ENCODE assay signal across 25 cellular contexts in genomic region chr19:31318790-31319189, GRCh38. TPM values are rescaled to one million over a fixed set of nuclear protein-coding genes. Genes with fewer than 3 reads are reported as not detected.
DNase-seq lines count a peak whose midpoint lies in the region; ATAC-seq, FAIRE-seq and TF ChIP-seq lines count a peak whose summit lies in the region.
"Had no signal": no experiment of that assay in that cellular context is flagged by ENCODE, and none has a peak within 500 bp of the region (broad histone marks: within the 10 kb centered on the region; RNA-seq: fewer than 3 reads in every experiment).

No MANE protein-coding gene starts in this region.

- no peaks in the 10 kb centered on the region for H3K36me3 ChIP-seq in HUES48 (ENCODE audit: control insufficient read depth, insufficient read depth, low read length)
- H3K36me3 ChIP-seq in endodermal cell (ENCODE audit: control insufficient read depth, insufficient read depth, low read length) = no peaks in the 10 kb centered on the region
- no peaks in the 10 kb centered on the region for H3K36me3 ChIP-seq in left lung
- H3K36me3 ChIP-seq in right lobe of liver = no peaks in the 10 kb centered on the region
- H3K36me3 ChIP-seq: Peyer's patch had no signal

- TF ChIP-seq CTCF in A549 (IDR thresholded peaks at IDR 0.05) = no peak
- TF ChIP-seq CTCF in endodermal cell (conservative IDR thresholded peaks at IDR 0.05) = no peak
- no peak for TF ChIP-seq CTCF in nephron (IDR thresholded peaks at IDR 0.05; ENCODE audit: unreplicated experiment in 3 of 3)
- no peak for TF ChIP-seq CTCF in left lung (IDR thresholded peaks at IDR 0.05)
- TF ChIP-seq CTCF in omental fat pad (IDR thresholded peaks at IDR 0.05) = no peak
- no peak for TF ChIP-seq CTCF in right lobe of liver (IDR thresholded peaks at IDR 0.05)

- DNase-seq in A549 (ENCODE audit: low read depth in 1 of 2, low spot score in 1 of 2) (no peak), endodermal cell (peak; percentile 66), left lung (no peak), omental fat pad (ENCODE audit: low spot score) (no peak), right lobe of liver (no peak)
- DNase-seq: Calu3; CD8-positive, alpha-beta memory T cell; DMS153; KBM-7; NCI-H1092 treated with DMSO at 0.1 percent for 48 hours; NCI-H1436 treated with DMSO at 0.1 percent for 48 hours; NCI-H1930; NCI-H226; NCI-H510A treated with DMSO at 0.1 percent for 48 hours; NCI-H774; Peyer's patch had no signal

- H3K27me3 Mint-ChIP-seq in endodermal cell (ENCODE audit: insufficient read depth) (peaks cover 9% of the 10 kb centered on the region), nephron (ENCODE audit: low read depth) (no peaks in the 10 kb centered on the region)

- H3K9me3 Mint-ChIP-seq in endodermal cell = no peaks in the 10 kb centered on the region
- no peaks in the 10 kb centered on the region for H3K9me3 Mint-ChIP-seq in nephron
- H3K9me3 Mint-ChIP-seq: CD8-positive, alpha-beta memory T cell had no signal

- H3K4me1 Mint-ChIP-seq in endodermal cell = peaks cover 44% of the 10 kb centered on the region
- H3K4me1 Mint-ChIP-seq in nephron = peaks cover 61% of the 10 kb centered on the region
- H3K4me1 Mint-ChIP-seq: CD8-positive, alpha-beta memory T cell had no signal

- ATAC-seq in A549 (no peak), left lung (no peak), omental fat pad (ENCODE audit: low FRiP score) (no peak), right lobe of liver (no peak)
- ATAC-seq: HepG2 had no signal

- H3K4me2 ChIP-seq in A549 = no peak overlapping the region

- CTCF ChIA-PET in A549 (lab: Yijun Ruan, JAX) = interaction anchor here (1.2 to 1.9 kb wide), 3 partner anchors 7 to 11 kb away, joined by 3 to 7 read pairs (median 3); no protein-coding TSS in a partner anchor

- H3K27me3 ChIP-seq in HUES48 (ENCODE audit: control insufficient read depth, insufficient read depth, low read length) (no peaks in the 10 kb centered on the region), endodermal cell (ENCODE audit: control insufficient read depth, insufficient read depth, low read length, poor library complexity, severe bottlenecking) (no peaks in the 10 kb centered on the region), left lung (peaks cover 0 to 16% of the 10 kb centered on the region in 2 donors), right lobe of liver (no peaks in the 10 kb centered on the region)
- H3K27me3 ChIP-seq: Peyer's patch had no signal

- H3K4me3 ChIP-seq in A549 = no peak overlapping the region
- H3K4me3 ChIP-seq in HUES48 (ENCODE audit: low read depth, low read length) = no peak overlapping the region
- no peak overlapping the region for H3K4me3 ChIP-seq in endodermal cell (ENCODE audit: low read length)
- no peak overlapping the region for H3K4me3 ChIP-seq in left lung
- H3K4me3 ChIP-seq in right lobe of liver = no peak overlapping the region
- H3K4me3 ChIP-seq: Peyer's patch had no signal

- WGBS in A549 (ENCODE audit: missing lambda C conversion rate) = 35% methylated on average over 4 of the region's 4 CpGs
- WGBS in endodermal cell (ENCODE audit: insufficient coverage in 1 of 2, insufficient read length in 1 of 2), 2 experiments = 44 to 67% methylated on average over 3 to 4 of the region's 4 CpGs
- WGBS in right lobe of liver (ENCODE audit: insufficient coverage, low coverage, low lambda C conversion rate, missing lambda C conversion rate) = 72% methylated on average over 3 of the region's 4 CpGs

- H3K27ac ChIP-seq in A549 (no peak overlapping the region), HUES48 (ENCODE audit: low read depth, low read length) (peak overlapping the region; percentile 67), endodermal cell (ENCODE audit: low read depth, low read length) (no peak overlapping the region), left lung (no peak overlapping the region), right lobe of liver (no peak overlapping the region)
- H3K27ac ChIP-seq: C4-2B, Peyer's patch had no signal

- no peak for TF ChIP-seq RAD21 in A549 (conservative IDR thresholded peaks at IDR 0.05 in 1 of 2, IDR thresholded peaks at IDR 0.05 in 1 of 2)

- intact Hi-C loops in left lung (cut with DNase I) (no loop called here), right lobe of liver (cut with DNase I) (no loop called here)

- peak; percentile 97 for FAIRE-seq in A549 (lab: Jason Lieb, UNC)
- FAIRE-seq: GM12892, GM18507, H54, HepG2 had no signal

- no peak for TF ChIP-seq EP300 in A549 (IDR thresholded peaks at IDR 0.05)

- peak overlapping the region; percentile 59 for H3K27ac Mint-ChIP-seq in endodermal cell
- H3K27ac Mint-ChIP-seq in nephron = peak overlapping the region in 2 of 3 experiments; percentile 62 to 66
- H3K27ac Mint-ChIP-seq: CD8-positive, alpha-beta memory T cell had no signal

- H3K4me1 ChIP-seq in A549 (no peaks in the 10 kb centered on the region), HUES48 (ENCODE audit: control insufficient read depth, insufficient read depth, low read length) (peaks cover 46% of the 10 kb centered on the region), endodermal cell (ENCODE audit: control insufficient read depth, insufficient read depth, low read length) (peaks cover 20% of the 10 kb centered on the region), left lung (peaks cover 0 to 35% of the 10 kb centered on the region in 2 donors), right lobe of liver (no peaks in the 10 kb centered on the region)

- H3K9me3 ChIP-seq in A549 (no peaks in the 10 kb centered on the region), HUES48 (ENCODE audit: control insufficient read depth, insufficient read depth, low read length) (no peaks in the 10 kb centered on the region), endodermal cell (ENCODE audit: control insufficient read depth, low read length) (no peaks in the 10 kb centered on the region), left lung (no peaks in the 10 kb centered on the region), right lobe of liver (no peaks in the 10 kb centered on the region)
- H3K9me3 ChIP-seq: Peyer's patch had no signal

- no peak overlapping the region for H3K4me3 Mint-ChIP-seq in endodermal cell
- no peak overlapping the region for H3K4me3 Mint-ChIP-seq in nephron
- H3K4me3 Mint-ChIP-seq: CD8-positive, alpha-beta memory T cell had no signal

- H3K36me3 Mint-ChIP-seq in endodermal cell (ENCODE audit: low read depth) (no peaks in the 10 kb centered on the region), nephron (ENCODE audit: low read depth) (no peaks in the 10 kb centered on the region)

- TF ChIP-seq POLR2A in A549 (IDR thresholded peaks at IDR 0.05; ENCODE audit: low read length) (no peak), right lobe of liver (IDR thresholded peaks at IDR 0.05) (no peak)

- H3K9ac ChIP-seq in HUES48 (ENCODE audit: low read depth, low read length) (no peak overlapping the region), endodermal cell (ENCODE audit: extremely low read depth, low read length, poor library complexity, severe bottlenecking) (peak overlapping the region; percentile 17)

- POLR2A ChIA-PET in A549 (lab: Yijun Ruan, JAX) = no interaction called here

TF ChIP-seq in A549, 52 proteins besides CTCF, POLR2A, EP300 and RAD21:
- no peak for TF ChIP-seq BCL3 (IDR thresholded peaks at IDR 0.05)

RNA-seq across cellular contexts. Expression of gene TSHZ3, which starts 30.4 kb away (rescaled TPM):
- polyA plus RNA-seq in A549 (2011; rRNA removed) = 0.92 and 1.7 TPM in 2 replicates
- polyA plus RNA-seq in A549 (2012; cell fraction: cytosol; rRNA removed) = 0.77 and 1.1 TPM in 2 replicates
- 1.6 and 1.9 TPM in 2 replicates for polyA plus RNA-seq in A549 (2012; cell fraction: nucleus; rRNA removed)
- polyA plus RNA-seq in A549 (2017; fragmentation: RNase III; extraction: RNeasy Plus Mini Kit Qiagen cat#74134 plus additional on column Dnase treatment) = 2.0 to 2.1 TPM (median 2.0 TPM) in 3 replicates
- polyA minus RNA-seq in A549 (2011; rRNA and poly(A)+ RNA removed) = 2.6 and 2.9 TPM in 2 replicates
- total RNA-seq in endodermal cell = 1 to 10 TPM in 1 of 2 donors, under 1 TPM in 1; 0.84 to 2.1 TPM
- polyA plus RNA-seq in endodermal cell (2013, experiment 1 of 2) = 10.0 TPM
- polyA plus RNA-seq in endodermal cell (2013, experiment 2 of 2) = 8.6 TPM
- 1 to 10 TPM; 6.7 to 7.0 TPM for total RNA-seq in left lung
- 10 to 100 TPM in 3 of 4 donors, 1 to 10 TPM in 1; 6.3 to 10.6 (median 10.4) TPM for total RNA-seq in omental fat pad
- total RNA-seq in right lobe of liver = 1 to 10 TPM; 1.2 to 1.6 (median 1.3) TPM
- total RNA-seq: Calu3, G401, HepG2, OCI-LY7 had no signal
- polyA plus RNA-seq: HepG2 had no signal
